Comparison of ENCODE assay signal across 1 cellular context in the genomic region with DNA sequence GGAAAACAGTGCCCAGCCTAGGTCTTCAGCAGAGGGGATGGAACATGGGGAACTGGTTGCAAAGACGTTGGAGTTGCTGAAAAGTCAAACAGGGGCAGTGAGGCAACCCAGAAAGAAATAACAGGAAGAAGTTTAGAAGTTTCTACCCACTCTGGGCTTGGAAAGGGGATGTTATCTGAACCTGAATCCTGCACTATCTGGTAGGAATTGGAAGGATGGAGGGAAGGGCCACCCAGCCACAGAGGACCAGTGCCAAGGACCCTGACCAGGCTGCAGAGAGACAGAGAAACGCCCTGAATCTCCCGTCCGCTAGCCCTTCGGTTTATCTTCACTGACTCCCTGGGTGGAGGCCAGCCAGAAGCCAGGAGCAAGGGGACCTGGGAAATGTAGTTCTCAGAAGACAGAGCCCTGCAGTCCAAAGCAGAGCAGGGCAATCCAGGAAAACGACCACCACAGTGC.
A peak's percentile ranks its signal among the peaks of the same experiment; 100 is the strongest.
TF ChIP-seq lines count a peak whose summit lies in the region.

No MANE protein-coding gene starts in this region.

TF ChIP-seq in K562, 482 proteins besides CTCF, POLR2A, EP300 and RAD21 (continued from another document and continues in another):
- TF ChIP-seq MAZ (CRISPR knock-in tag; conservative IDR thresholded peaks at IDR 0.05 in 1 of 2, IDR thresholded peaks at IDR 0.05 in 1 of 2) (peak in 1 of 2 experiments; percentile 50; a peak in 1 of 4 replicates), NFIC (IDR thresholded peaks at IDR 0.05) (peak; percentile 83), BDP1 (IDR thresholded peaks at IDR 0.05; ENCODE audit: insufficient read depth, insufficient read length) (no peak), ZC3H4 (CRISPR knock-in tag; IDR thresholded peaks at IDR 0.05; ENCODE audit: borderline replicate concordance) (no peak), SMARCA4 (IDR thresholded peaks at IDR 0.05) (peak; percentile 47; the same call in 1 of the 2 replicates), POLR2B (IDR thresholded peaks at IDR 0.05; ENCODE audit: low read depth, partially characterized antibody) (peak; percentile 23), SIRT6 (IDR thresholded peaks at IDR 0.05; ENCODE audit: low read depth, low read length) (no peak), ZHX1 (conservative IDR thresholded peaks at IDR 0.05; ENCODE audit: low read length) (0 out of 2 replicates have a peak, but pooled peaks have one; percentile 43), CREM (IDR thresholded peaks at IDR 0.05; ENCODE audit: low read depth) (0 out of 2 replicates have a peak, but pooled peaks have one; percentile 44), PRMT5 (CRISPR knock-in tag; IDR thresholded peaks at IDR 0.05) (no peak), TOE1 (IDR thresholded peaks at IDR 0.05; ENCODE audit: borderline replicate concordance) (0 out of 2 replicates have a peak, but pooled peaks have one; percentile 24), TOE1 (CRISPR knock-in tag; IDR thresholded peaks at IDR 0.05; ENCODE audit: borderline replicate concordance, low read depth) (no peak), ATF3 (IDR thresholded peaks at IDR 0.05) (no peak), ATF3 (CRISPR knock-in tag; conservative IDR thresholded peaks at IDR 0.05) (peak; percentile 58; the same call in 1 of the 2 replicates), ZNF140 (CRISPR knock-in tag; IDR thresholded peaks at IDR 0.05) (no peak), SMAD4 (CRISPR knock-in tag; conservative IDR thresholded peaks at IDR 0.05) (peak; percentile 30; the same call in 1 of the 2 replicates), CBX1 (IDR thresholded peaks at IDR 0.05; ENCODE audit: low read depth) (no peak), CEBPB (tag; IDR thresholded peaks at IDR 0.05) (peak; percentile 44), TFAM (CRISPR knock-in tag; conservative IDR thresholded peaks at IDR 0.05) (no peak), ELF1 (tag; IDR thresholded peaks at IDR 0.05) (peak; percentile 16; the same call in 1 of the 2 replicates), FOS (IDR thresholded peaks at IDR 0.05; ENCODE audit: extremely low read depth, insufficient read length) (no peak), SRF (CRISPR knock-in tag; IDR thresholded peaks at IDR 0.05) (0 out of 4 replicates have a peak, but pooled peaks of 1 of the 2 experiments have one; percentile 48), ZNF586 (CRISPR knock-in tag; conservative IDR thresholded peaks at IDR 0.05) (no peak), PRDM10 (IDR thresholded peaks at IDR 0.05; ENCODE audit: partially characterized antibody) (peak; percentile 36), NR2C1 (IDR thresholded peaks at IDR 0.05) (no peak), NR2C1 (tag; IDR thresholded peaks at IDR 0.05) (peak; percentile 50; the same call in 1 of the 2 replicates), ZNF23 (CRISPR knock-in tag; IDR thresholded peaks at IDR 0.05) (no peak), ARNT (IDR thresholded peaks at IDR 0.05) (peak in 1 of 2 experiments; percentile 34; a peak in 1 of 4 replicates), RBM25 (IDR thresholded peaks at IDR 0.05; ENCODE audit: low read depth, low read length, severe bottlenecking) (no peak), SLC30A9 (CRISPR knock-in tag; IDR thresholded peaks at IDR 0.05) (no peak), CCAR2 (IDR thresholded peaks at IDR 0.05; ENCODE audit: low read depth, low read length) (no peak), ZNF121 (CRISPR knock-in tag; conservative IDR thresholded peaks at IDR 0.05) (no peak)
- TF ChIP-seq, protein P1, sequence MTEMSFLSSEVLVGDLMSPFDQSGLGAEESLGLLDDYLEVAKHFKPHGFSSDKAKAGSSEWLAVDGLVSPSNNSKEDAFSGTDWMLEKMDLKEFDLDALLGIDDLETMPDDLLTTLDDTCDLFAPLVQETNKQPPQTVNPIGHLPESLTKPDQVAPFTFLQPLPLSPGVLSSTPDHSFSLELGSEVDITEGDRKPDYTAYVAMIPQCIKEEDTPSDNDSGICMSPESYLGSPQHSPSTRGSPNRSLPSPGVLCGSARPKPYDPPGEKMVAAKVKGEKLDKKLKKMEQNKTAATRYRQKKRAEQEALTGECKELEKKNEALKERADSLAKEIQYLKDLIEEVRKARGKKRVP (CRISPR knock-in tag; IDR thresholded peaks at IDR 0.05), result no peak
- TF ChIP-seq, protein P2, sequence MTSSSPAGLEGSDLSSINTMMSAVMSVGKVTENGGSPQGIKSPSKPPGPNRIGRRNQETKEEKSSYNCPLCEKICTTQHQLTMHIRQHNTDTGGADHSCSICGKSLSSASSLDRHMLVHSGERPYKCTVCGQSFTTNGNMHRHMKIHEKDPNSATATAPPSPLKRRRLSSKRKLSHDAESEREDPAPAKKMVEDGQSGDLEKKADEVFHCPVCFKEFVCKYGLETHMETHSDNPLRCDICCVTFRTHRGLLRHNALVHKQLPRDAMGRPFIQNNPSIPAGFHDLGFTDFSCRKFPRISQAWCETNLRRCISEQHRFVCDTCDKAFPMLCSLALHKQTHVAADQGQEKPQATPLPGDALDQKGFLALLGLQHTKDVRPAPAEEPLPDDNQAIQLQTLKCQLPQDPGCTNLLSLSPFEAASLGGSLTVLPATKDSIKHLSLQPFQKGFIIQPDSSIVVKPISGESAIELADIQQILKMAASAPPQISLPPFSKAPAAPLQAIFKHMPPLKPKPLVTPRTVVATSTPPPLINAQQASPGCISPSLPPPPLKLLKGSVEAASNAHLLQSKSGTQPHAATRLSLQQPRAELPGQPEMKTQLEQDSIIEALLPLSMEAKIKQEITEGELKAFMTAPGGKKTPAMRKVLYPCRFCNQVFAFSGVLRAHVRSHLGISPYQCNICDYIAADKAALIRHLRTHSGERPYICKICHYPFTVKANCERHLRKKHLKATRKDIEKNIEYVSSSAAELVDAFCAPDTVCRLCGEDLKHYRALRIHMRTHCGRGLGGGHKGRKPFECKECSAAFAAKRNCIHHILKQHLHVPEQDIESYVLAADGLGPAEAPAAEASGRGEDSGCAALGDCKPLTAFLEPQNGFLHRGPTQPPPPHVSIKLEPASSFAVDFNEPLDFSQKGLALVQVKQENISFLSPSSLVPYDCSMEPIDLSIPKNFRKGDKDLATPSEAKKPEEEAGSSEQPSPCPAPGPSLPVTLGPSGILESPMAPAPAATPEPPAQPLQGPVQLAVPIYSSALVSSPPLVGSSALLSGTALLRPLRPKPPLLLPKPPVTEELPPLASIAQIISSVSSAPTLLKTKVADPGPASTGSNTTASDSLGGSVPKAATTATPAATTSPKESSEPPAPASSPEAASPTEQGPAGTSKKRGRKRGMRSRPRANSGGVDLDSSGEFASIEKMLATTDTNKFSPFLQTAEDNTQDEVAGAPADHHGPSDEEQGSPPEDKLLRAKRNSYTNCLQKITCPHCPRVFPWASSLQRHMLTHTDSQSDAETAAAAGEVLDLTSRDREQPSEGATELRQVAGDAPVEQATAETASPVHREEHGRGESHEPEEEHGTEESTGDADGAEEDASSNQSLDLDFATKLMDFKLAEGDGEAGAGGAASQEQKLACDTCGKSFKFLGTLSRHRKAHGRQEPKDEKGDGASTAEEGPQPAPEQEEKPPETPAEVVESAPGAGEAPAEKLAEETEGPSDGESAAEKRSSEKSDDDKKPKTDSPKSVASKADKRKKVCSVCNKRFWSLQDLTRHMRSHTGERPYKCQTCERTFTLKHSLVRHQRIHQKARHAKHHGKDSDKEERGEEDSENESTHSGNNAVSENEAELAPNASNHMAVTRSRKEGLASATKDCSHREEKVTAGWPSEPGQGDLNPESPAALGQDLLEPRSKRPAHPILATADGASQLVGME (CRISPR knock-in tag; IDR thresholded peaks at IDR 0.05), result no peak
